Comparison of ENCODE assay signal across 8 cellular contexts in the genomic region with DNA sequence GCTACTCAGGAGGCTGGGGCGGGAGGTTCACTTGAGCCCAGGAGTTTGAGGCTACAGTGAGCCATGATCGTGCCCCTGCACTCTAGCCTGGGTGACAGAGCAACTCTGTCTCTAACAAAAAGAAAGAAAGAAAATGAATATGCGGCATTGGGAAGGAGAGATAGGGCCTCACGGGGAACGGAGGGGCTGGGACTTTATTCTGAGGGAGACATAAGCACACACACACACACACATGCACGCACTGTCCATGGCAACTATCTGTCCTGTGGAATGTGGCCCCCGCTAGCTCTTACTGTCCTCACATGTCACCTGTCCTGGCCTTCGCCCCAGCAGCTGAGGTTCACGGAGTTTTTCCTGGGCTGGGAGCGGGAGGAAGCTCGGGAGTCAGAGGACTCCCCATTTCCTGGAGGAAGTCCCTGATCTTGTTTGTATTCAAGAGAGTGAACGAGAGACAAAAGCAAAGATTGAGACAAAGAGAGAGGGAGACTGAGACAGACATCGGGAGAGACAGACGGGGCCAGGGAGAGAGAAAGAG. TPM values are rescaled to one million over a fixed set of nuclear protein-coding genes. Genes with fewer than 3 reads are reported as not detected.
A peak's percentile ranks its signal among the peaks of the same experiment; 100 is the strongest.
DNase-seq lines count a peak whose midpoint lies in the region; ATAC-seq and TF ChIP-seq lines count a peak whose summit lies in the region.

No MANE protein-coding gene starts in this region.

- 0 out of 2 replicates have a peak overlapping the region, but pooled peaks have one; percentile 0 for H3K27ac ChIP-seq in IMR-90 (ENCODE audit: insufficient read depth, low read length)
- peak overlapping the region; percentile 73 for H3K27ac ChIP-seq in mammary epithelial cell (ENCODE audit: insufficient read depth, low read depth, low read length)
- peak overlapping the region; percentile 30 for H3K27ac ChIP-seq in mesenchymal stem cell (ENCODE audit: low read length, poor library complexity, severe bottlenecking)

- peaks cover 0 to 2% of the 10 kb centered on the region in 2 experiments; a peak in 1 of 4 replicates for H3K79me1 ChIP-seq in IMR-90 (ENCODE audit: low read depth in 1 of 2, low read length in 2 of 2)
- peaks cover 6% of the 10 kb centered on the region for H3K79me1 ChIP-seq in mesenchymal stem cell (replicated peaks; ENCODE audit: low read length, poor library complexity, severe bottlenecking)

- intact Hi-C loops in IMR-90 (cut with micrococcal nuclease): no loop called here
- intact Hi-C loops in mammary epithelial cell (cut with micrococcal nuclease): loop anchor here (1.0 kb wide), 1 partner anchor 53 kb away; no protein-coding TSS in a partner anchor

- no peaks in the 10 kb centered on the region for H4K20me1 ChIP-seq in IMR-90 (ENCODE audit: insufficient read depth, low read length)
- no peaks in the 10 kb centered on the region for H4K20me1 ChIP-seq in mammary epithelial cell (ENCODE audit: insufficient read depth, low read length)

- TF ChIP-seq RAD21 in IMR-90 (IDR thresholded peaks at IDR 0.05; ENCODE audit: low read length): no peak

- H3K27me3 ChIP-seq in IMR-90 (ENCODE audit: control insufficient read depth, insufficient read depth, low read length) (no peaks in the 10 kb centered on the region), mammary epithelial cell (ENCODE audit: insufficient read depth, low read length) (no peaks in the 10 kb centered on the region), mesenchymal stem cell (ENCODE audit: control insufficient read depth in 1 of 2, insufficient read depth in 1 of 2, low read length in 2 of 2) (no peaks in the 10 kb centered on the region)

- H4K91ac ChIP-seq in IMR-90 (ENCODE audit: insufficient read depth, low read depth, low read length) (peak overlapping the region; percentile 25), mesenchymal stem cell (ENCODE audit: low read length) (peak overlapping the region; percentile 72)

- POLR2A ChIA-PET in IMR-90 (lab: Charles Lee; ENCODE audit: unreplicated experiment): no interaction called here
- POLR2A ChIA-PET in HEK293T (lab: Yijun Ruan, JAX): interaction anchor here (0.8 to 1.0 kb wide), 2 partner anchors 18 to 32 kb away, joined by 3 read pairs; no protein-coding TSS in a partner anchor

- in situ Hi-C loops in IMR-90 (cut with MboI; ENCODE audit: low sequenced_read_pairs) (no loop called here), mammary epithelial cell (cut with MboI; ENCODE audit: low sequenced_read_pairs in 2 of 2) (no loop called here)

- H3K9me3 ChIP-seq in IMR-90 (ENCODE audit: control insufficient read depth, insufficient read depth, low read length): no peaks in the 10 kb centered on the region
- no peaks in the 10 kb centered on the region for H3K9me3 ChIP-seq in mammary epithelial cell (replicated peaks; ENCODE audit: insufficient read depth, low read length)
- H3K9me3 ChIP-seq in mesenchymal stem cell (ENCODE audit: control insufficient read depth, low read length): no peaks in the 10 kb centered on the region

- no peak overlapping the region for H2BK5ac ChIP-seq in IMR-90 (ENCODE audit: low read depth, low read length, poor library complexity, severe bottlenecking)
- no peak overlapping the region for H2BK5ac ChIP-seq in mesenchymal stem cell (ENCODE audit: low read depth, low read length, poor library complexity, severe bottlenecking)

- CTCF ChIA-PET in IMR-90 (lab: Yijun Ruan, JAX) (interaction anchor here (0.6 kb wide), 1 partner anchor 91 kb away, joined by 3 read pairs; a partner anchor contains a TSS), mammary epithelial cell (lab: Charles Lee; ENCODE audit: low non-redundant PET) (no interaction called here), HEK293T (lab: Yijun Ruan, JAX) (no interaction called here)

- H2AK5ac ChIP-seq in IMR-90 (ENCODE audit: low read depth, low read length) (no peak overlapping the region), mesenchymal stem cell (ENCODE audit: low read length, severe bottlenecking) (no peak overlapping the region)

- H3K18ac ChIP-seq in IMR-90 (ENCODE audit: low read depth, low read length) (peak overlapping the region; percentile 17; the same call in 1 of the 2 replicates), mesenchymal stem cell (ENCODE audit: low read depth in 1 of 2, low read length in 2 of 2) (peak overlapping the region in 1 of 2 experiments; percentile 28)

- WGBS in IMR-90 (ENCODE audit: extremely low coverage in 2 of 2, insufficient read length in 1 of 2), 2 experiments: no CpG with 5 or more reads among the region's 14 CpGs
- WGBS in mammary epithelial cell (ENCODE audit: low coverage, missing lambda C conversion rate): 14% methylated on average over 12 of the region's 14 CpGs
- 41% methylated on average over 12 of the region's 14 CpGs for WGBS in mesenchymal stem cell

- H2AFZ ChIP-seq in IMR-90 (replicated peaks; ENCODE audit: low read length, poor library complexity) (peak overlapping the region; percentile 97), mammary epithelial cell (ENCODE audit: low read depth, low read length) (peak overlapping the region; percentile 91), mesenchymal stem cell (ENCODE audit: low read depth, low read length) (peak overlapping the region; percentile 60)

- BruUV-seq in IMR-90 (replicated peaks; lab: Mats Ljungman, UMichigan): no TSS peak
- TSS peak; percentile 73 for BruUV-seq in mammary epithelial cell (replicated peaks; lab: Mats Ljungman, UMichigan)

- H3K14ac ChIP-seq in IMR-90 (replicated peaks; ENCODE audit: low read depth, low read length) (peak overlapping the region; percentile 39), mesenchymal stem cell (ENCODE audit: low read length in 2 of 2) (peak overlapping the region in 1 of 2 experiments; percentile 35)

- peak overlapping the region; percentile 73 for H4K5ac ChIP-seq in IMR-90 (ENCODE audit: low read depth, low read length)

- ATAC-seq in IMR-90 (ENCODE audit: low read depth): no peak
- ATAC-seq in HG02763 (IDR thresholded peaks at IDR 0.05; ENCODE audit: unreplicated experiment): no peak
- no peak for ATAC-seq in HG02981 (IDR thresholded peaks at IDR 0.05; ENCODE audit: unreplicated experiment)

- TF ChIP-seq CTCF in AG10803 (conservative IDR thresholded peaks at IDR 0.05; ENCODE audit: low read length): no peak
- TF ChIP-seq CTCF in IMR-90 (conservative IDR thresholded peaks at IDR 0.05; ENCODE audit: low read depth, low read length): no peak
- no peak for TF ChIP-seq CTCF in mammary epithelial cell (conservative IDR thresholded peaks at IDR 0.05 in 1 of 2, IDR thresholded peaks at IDR 0.05 in 1 of 2; ENCODE audit: extremely low read depth in 1 of 2, insufficient read depth in 1 of 2, low read depth in 1 of 2, low read length in 2 of 2)

- H4K8ac ChIP-seq in IMR-90 (ENCODE audit: low read depth in 2 of 2, low read length in 2 of 2) (peak overlapping the region; percentile 55 to 84), mesenchymal stem cell (ENCODE audit: low read length) (peak overlapping the region; percentile 91)

- peaks cover 2% of the 10 kb centered on the region for H3K79me2 ChIP-seq in mammary epithelial cell (ENCODE audit: insufficient read depth, low read length)

- H3K9me1 ChIP-seq in IMR-90 (ENCODE audit: insufficient read depth, low read length): 0 out of 2 replicates have a peak, but pooled peaks cover 2% of the 10 kb centered on the region

- H2BK120ac ChIP-seq in IMR-90 (ENCODE audit: low read depth, low read length): 0 out of 2 replicates have a peak overlapping the region, but pooled peaks have one; percentile 8
- H2BK120ac ChIP-seq in mesenchymal stem cell (ENCODE audit: low read depth, low read length): peak overlapping the region; percentile 62

- no peak overlapping the region for H2BK20ac ChIP-seq in IMR-90 (ENCODE audit: low read depth, low read length)

- peak overlapping the region; percentile 84 for H2AK9ac ChIP-seq in IMR-90 (replicated peaks; ENCODE audit: low read depth, low read length, poor library complexity)

- dilution Hi-C loops in IMR-90 (cut with HindIII; ENCODE audit: low sequenced_read_pairs, unreplicated experiment) (no loop called here), mammary epithelial cell (cut with HindIII; ENCODE audit: low sequenced_read_pairs) (no loop called here)

- H2BK15ac ChIP-seq in IMR-90 (ENCODE audit: low read depth, low read length) (no peak overlapping the region), mesenchymal stem cell (ENCODE audit: low read depth, poor library complexity, severe bottlenecking) (peak overlapping the region; percentile 63)

- no peak overlapping the region for H3K56ac ChIP-seq in IMR-90 (ENCODE audit: extremely low read depth, insufficient read depth, low read length)

- DNase-seq in AG10803 (ENCODE audit: low read depth) (peak; percentile 25), IMR-90 (no peak), mammary epithelial cell (peak; percentile 46), mesenchymal stem cell (peak; percentile 39), iPS-NIHi11 (ENCODE audit: low spot score) (no peak), HEK293T (ENCODE audit: extremely low spot score) (no peak)

- H3K4me2 ChIP-seq in IMR-90 (ENCODE audit: low read depth, low read length) (peak overlapping the region; percentile 96), mammary epithelial cell (ENCODE audit: insufficient read depth, low read depth, low read length) (peak overlapping the region; percentile 89), mesenchymal stem cell (ENCODE audit: low read length, poor library complexity, severe bottlenecking) (peak overlapping the region; percentile 84)

- peaks cover 6% of the 10 kb centered on the region for H3K4me1 ChIP-seq in IMR-90 (ENCODE audit: control insufficient read depth, insufficient read depth, low read length)
- H3K4me1 ChIP-seq in mammary epithelial cell (ENCODE audit: insufficient read depth, low read length): peaks cover 12% of the 10 kb centered on the region
- peaks cover 16% of the 10 kb centered on the region for H3K4me1 ChIP-seq in mesenchymal stem cell (ENCODE audit: control insufficient read depth, insufficient read depth, low read depth, low read length)

- peak overlapping the region; percentile 87 for H3K23ac ChIP-seq in IMR-90 (ENCODE audit: low read depth, low read length)
- no peak overlapping the region for H3K23ac ChIP-seq in mesenchymal stem cell (ENCODE audit: low read length in 2 of 2)

- H3K4me3 ChIP-seq in AG10803 (ENCODE audit: low read length) (peak overlapping the region; percentile 56), IMR-90 (ENCODE audit: insufficient read depth, low read depth, low read length) (peak overlapping the region; percentile 20; the same call in 1 of the 2 replicates), mammary epithelial cell (replicated peaks in 1 of 3; ENCODE audit: insufficient read depth in 1 of 3, low read depth in 2 of 3, low read length in 3 of 3) (peak overlapping the region; percentile 59 to 69 (median 63)), mesenchymal stem cell (ENCODE audit: insufficient read depth in 1 of 2, low read depth in 1 of 2, low read length in 2 of 2) (peak overlapping the region; percentile 57 to 81)

- peak overlapping the region; percentile 70 for H3K9ac ChIP-seq in IMR-90 (ENCODE audit: low read depth, low read length)
- peak overlapping the region; percentile 80 for H3K9ac ChIP-seq in mammary epithelial cell (ENCODE audit: insufficient read depth, low read length)
- H3K9ac ChIP-seq in mesenchymal stem cell (ENCODE audit: low read length): peak overlapping the region; percentile 71

- no peak overlapping the region for H2BK12ac ChIP-seq in mesenchymal stem cell (ENCODE audit: low read length in 2 of 2)

- TF ChIP-seq POLR2A in IMR-90 (IDR thresholded peaks at IDR 0.05; ENCODE audit: low read depth, low read length): no peak

- H3K36me3 ChIP-seq in IMR-90 (ENCODE audit: control insufficient read depth, insufficient read depth, low read length) (no peaks in the 10 kb centered on the region), mammary epithelial cell (ENCODE audit: insufficient read depth, low read length) (no peaks in the 10 kb centered on the region), mesenchymal stem cell (ENCODE audit: control insufficient read depth in 1 of 2, insufficient read depth in 2 of 2, low read depth in 1 of 2, low read length in 2 of 2) (peaks cover 0 to 7% of the 10 kb centered on the region in 2 experiments)

- peak overlapping the region; percentile 90 for H3K4ac ChIP-seq in IMR-90 (ENCODE audit: low read depth, low read length)
- H3K4ac ChIP-seq in mesenchymal stem cell (ENCODE audit: low read depth in 1 of 2, low read length in 2 of 2): no peak overlapping the region

RNA-seq across cellular contexts. Expression of a gene that starts 0.7 kb away (rescaled TPM):
- total RNA-seq in IMR-90 (2012; rRNA removed): 1.3 and 1.4 TPM in 2 replicates
- polyA plus RNA-seq in IMR-90 (2012; rRNA removed): 3.2 and 3.4 TPM in 2 replicates
- 7.1 and 7.7 TPM in 2 replicates for polyA plus RNA-seq in IMR-90 (2012; cell fraction: cytosol; rRNA removed)
- polyA plus RNA-seq in IMR-90 (2012; cell fraction: nucleus; rRNA removed; ENCODE audit: low replicate concordance): 10.0 and 17.1 TPM in 2 replicates
- 10 to 100 TPM; 26.7 to 52.8 TPM for total RNA-seq in mammary epithelial cell
- polyA plus RNA-seq in mammary epithelial cell: 55.0 TPM
- 40.1 TPM for polyA minus RNA-seq in mammary epithelial cell
- 2.0 TPM for polyA plus RNA-seq in mesenchymal stem cell (2013, experiment 1 of 2)
- 2.5 TPM for polyA plus RNA-seq in mesenchymal stem cell (2013, experiment 2 of 2)

RNA-seq across cellular contexts. Expression of a gene that starts 5.4 kb away (rescaled TPM):
- 2.3 and 3.3 TPM in 2 replicates for total RNA-seq in IMR-90 (2012; rRNA removed)
- polyA plus RNA-seq in IMR-90 (2012; rRNA removed): 8.1 and 9.8 TPM in 2 replicates
- 12.5 and 13.1 TPM in 2 replicates for polyA plus RNA-seq in IMR-90 (2012; cell fraction: cytosol; rRNA removed)
- polyA plus RNA-seq in IMR-90 (2012; cell fraction: nucleus; rRNA removed; ENCODE audit: low replicate concordance): 4.6 and 9.8 TPM in 2 replicates
- total RNA-seq in mammary epithelial cell: 10 to 100 TPM in 1 of 2 donors, 1 to 10 TPM in 1; 4.3 to 12.5 TPM
- 5.5 TPM for polyA plus RNA-seq in mammary epithelial cell
- polyA minus RNA-seq in mammary epithelial cell: 2.0 TPM
- polyA plus RNA-seq in mesenchymal stem cell (2013, experiment 1 of 2): 6.9 TPM
- 6.1 TPM for polyA plus RNA-seq in mesenchymal stem cell (2013, experiment 2 of 2)

RNA-seq across cellular contexts. Expression of a gene that starts 33.6 kb away (rescaled TPM):
- 17.4 and 19.2 TPM in 2 replicates for total RNA-seq in IMR-90 (2012; rRNA removed)
- polyA plus RNA-seq in IMR-90 (2012; rRNA removed): 23.4 and 24.4 TPM in 2 replicates
- polyA plus RNA-seq in IMR-90 (2012; cell fraction: cytosol; rRNA removed): 14.6 and 37.7 TPM in 2 replicates
- 53.7 and 112 TPM in 2 replicates for polyA plus RNA-seq in IMR-90 (2012; cell fraction: nucleus; rRNA removed; ENCODE audit: low replicate concordance)
- total RNA-seq in mammary epithelial cell: 1 to 10 TPM in 1 of 2 donors, under 1 TPM in 1; 0.50 to 7.8 TPM
- 3.0 TPM for polyA plus RNA-seq in mammary epithelial cell
- polyA minus RNA-seq in mammary epithelial cell: not detected
- 3.4 TPM for polyA plus RNA-seq in mesenchymal stem cell (2013, experiment 1 of 2)
- 2.6 TPM for polyA plus RNA-seq in mesenchymal stem cell (2013, experiment 2 of 2)

RNA-seq across cellular contexts. Expression of a gene that starts 35.8 kb away (rescaled TPM):
- total RNA-seq in IMR-90 (2012; rRNA removed): not detected in 2 replicates
- not detected in 2 replicates for polyA plus RNA-seq in IMR-90 (2012; rRNA removed)
- polyA plus RNA-seq in IMR-90 (2012; cell fraction: cytosol; rRNA removed): not detected in 2 replicates
- 0.07 TPM in 1 of 2 replicates, not detected in the other for polyA plus RNA-seq in IMR-90 (2012; cell fraction: nucleus; rRNA removed; ENCODE audit: low replicate concordance)
- not detected for total RNA-seq in mammary epithelial cell
- not detected for polyA plus RNA-seq in mammary epithelial cell
- not detected for polyA minus RNA-seq in mammary epithelial cell
- 0.08 TPM for polyA plus RNA-seq in mesenchymal stem cell (2013, experiment 1 of 2)
- polyA plus RNA-seq in mesenchymal stem cell (2013, experiment 2 of 2): 0.16 TPM

RNA-seq across cellular contexts. Expression of a gene that starts 58.9 kb away (rescaled TPM):
- total RNA-seq in IMR-90 (2012; rRNA removed) (not detected in 2 replicates), mammary epithelial cell (not detected)
- polyA plus RNA-seq in IMR-90 (2012; rRNA removed) (not detected in 2 replicates), mammary epithelial cell (not detected)
- polyA plus RNA-seq in IMR-90 (2012; cell fraction: cytosol; rRNA removed): not detected in 2 replicates
- polyA plus RNA-seq in IMR-90 (2012; cell fraction: nucleus; rRNA removed; ENCODE audit: low replicate concordance): not detected in 2 replicates
- not detected for polyA minus RNA-seq in mammary epithelial cell
- polyA plus RNA-seq in mesenchymal stem cell (2013, experiment 1 of 2): not detected
- not detected for polyA plus RNA-seq in mesenchymal stem cell (2013, experiment 2 of 2)

Comparison
In these comparisons a context has a peak if more than half of its experiments do, and no peak if none do; other contexts are left out.
1. DNase-seq: peak in AG10803 (single experiment), mammary epithelial cell (single experiment) and mesenchymal stem cell (single experiment); none in IMR-90 (single experiment), iPS-NIHi11 (single experiment) and HEK293T (single experiment).
2. H3K27ac ChIP-seq: peak in every context shown above with its lines; median percentile 73 in mammary epithelial cell; 30 in mesenchymal stem cell; 0 in IMR-90.
3. RNA of a gene that starts 0.7 kb away (total RNA-seq): 26.7 to 52.8 TPM in mammary epithelial cell; 1.3 to 1.4 TPM in IMR-90; every median in the first group is over 10 times any median in the second.
4. Peak in every context shown above with its lines, with median percentiles within 50 percentile points of each other: H3K4me3 ChIP-seq, H2AFZ ChIP-seq, H3K4me2 ChIP-seq and H3K9ac ChIP-seq.